In genomic region chr2:224308267-224308911, GRCh38 we compare ENCODE assay signal across 13 cellular contexts.
DNase-seq lines count a peak whose midpoint lies in the region; ATAC-seq and TF ChIP-seq lines count a peak whose summit lies in the region.
"Had no signal": no experiment of that assay in that cellular context is flagged by ENCODE, and none has a peak within 500 bp of the region (broad histone marks: within the 10 kb centered on the region; RNA-seq: fewer than 3 reads in every experiment).

No MANE protein-coding gene starts in this region.

- DNase-seq in OCI-M1 (lab: John Stamatoyannopoulos, UW) (peak; percentile 26), thyroid gland (no peak), cerebellum (ENCODE audit: low spot score) (no peak), MCF 10A (ENCODE audit: unreplicated experiment) (no peak), prostate gland (ENCODE audit: low spot score) (no peak)
- DNase-seq: activated CD4-positive, CD25-positive, alpha-beta regulatory T cell treated with anti-CD3 and anti-CD28 coated beads, Interleukin-2, amount 50 U/mL, for 72 hours; lower lobe of right lung; stomach had no signal

- no TSS peak for BruUV-seq in MCF 10A (replicated peaks; lab: Mats Ljungman, UMichigan)

- POLR2A ChIA-PET in MCF 10A (lab: Yijun Ruan, JAX): no interaction called here

- TF ChIP-seq POLR2A in thyroid gland (IDR thresholded peaks at IDR 0.05) (no peak), prostate gland (IDR thresholded peaks at IDR 0.05) (no peak)

- H3K9me3 Mint-ChIP-seq in MCF 10A (ENCODE audit: unreplicated experiment): no peaks in the 10 kb centered on the region

- H3K4me3 Mint-ChIP-seq in MCF 10A (ENCODE audit: unreplicated experiment): no peak overlapping the region
- H3K4me3 Mint-ChIP-seq: B cell had no signal

- ATAC-seq in GM18498 (IDR thresholded peaks at IDR 0.05; ENCODE audit: unreplicated experiment) (peak; percentile 95), GM19463 (IDR thresholded peaks at IDR 0.05; ENCODE audit: unreplicated experiment) (peak; percentile 92), HG02981 (IDR thresholded peaks at IDR 0.05; ENCODE audit: unreplicated experiment) (peak; percentile 93)
- ATAC-seq: lower lobe of right lung had no signal

- CTCF ChIA-PET in MCF 10A (lab: Yijun Ruan, JAX): interaction anchor here (1.0 kb wide), 1 partner anchor 24 kb away, joined by 3 read pairs; no protein-coding TSS in a partner anchor

- H3K9me3 ChIP-seq in thyroid gland (no peaks in the 10 kb centered on the region), prostate gland (no peaks in the 10 kb centered on the region)
- H3K9me3 ChIP-seq: lower lobe of right lung, stomach had no signal

- H3K27ac Mint-ChIP-seq in MCF 10A (ENCODE audit: low read depth, unreplicated experiment): no peak overlapping the region
- H3K27ac Mint-ChIP-seq: B cell had no signal

- no peaks in the 10 kb centered on the region for H3K4me1 Mint-ChIP-seq in MCF 10A (ENCODE audit: insufficient read depth, unreplicated experiment)

- no peak for TF ChIP-seq CTCF in thyroid gland (IDR thresholded peaks at IDR 0.05)
- TF ChIP-seq CTCF in MCF 10A (IDR thresholded peaks at IDR 0.05; ENCODE audit: unreplicated experiment): no peak
- TF ChIP-seq CTCF in prostate gland (IDR thresholded peaks at IDR 0.05): no peak

- no peaks in the 10 kb centered on the region for H3K27me3 ChIP-seq in thyroid gland
- H3K27me3 ChIP-seq in prostate gland (replicated peaks; ENCODE audit: insufficient read depth): no peaks in the 10 kb centered on the region
- H3K27me3 ChIP-seq: stomach had no signal

- H3K27ac ChIP-seq in thyroid gland (no peak overlapping the region), prostate gland (no peak overlapping the region)
- H3K27ac ChIP-seq: lower lobe of right lung, skin epidermis, stomach had no signal

- H3K36me3 ChIP-seq in thyroid gland (no peaks in the 10 kb centered on the region), prostate gland (no peaks in the 10 kb centered on the region)
- H3K36me3 ChIP-seq: lower lobe of right lung, stomach had no signal

- H3K4me1 ChIP-seq in thyroid gland (no peaks in the 10 kb centered on the region), prostate gland (replicated peaks) (no peaks in the 10 kb centered on the region)
- H3K4me1 ChIP-seq: lower lobe of right lung, stomach had no signal

- 25 to 27% methylated on average over 2 of the region's 2 CpGs for WGBS in thyroid gland, 2 donors
- WGBS in prostate gland: 40% methylated on average over 2 of the region's 2 CpGs

- intact Hi-C loops in thyroid gland (cut with DNase I): no loop called here
- intact Hi-C loops in MCF 10A (cut with micrococcal nuclease): no loop called here
- intact Hi-C loops in prostate gland (cut with DNase I): no loop called here

- H3K4me3 ChIP-seq in thyroid gland (replicated peaks in 1 of 3) (no peak overlapping the region), prostate gland (no peak overlapping the region)
- H3K4me3 ChIP-seq: lower lobe of right lung, skin epidermis, stomach had no signal

- no peaks in the 10 kb centered on the region for H3K27me3 Mint-ChIP-seq in MCF 10A (ENCODE audit: insufficient read depth, unreplicated experiment)

- no peaks in the 10 kb centered on the region for H3K36me3 Mint-ChIP-seq in MCF 10A (ENCODE audit: insufficient read depth, unreplicated experiment)
